In the genomic region with DNA sequence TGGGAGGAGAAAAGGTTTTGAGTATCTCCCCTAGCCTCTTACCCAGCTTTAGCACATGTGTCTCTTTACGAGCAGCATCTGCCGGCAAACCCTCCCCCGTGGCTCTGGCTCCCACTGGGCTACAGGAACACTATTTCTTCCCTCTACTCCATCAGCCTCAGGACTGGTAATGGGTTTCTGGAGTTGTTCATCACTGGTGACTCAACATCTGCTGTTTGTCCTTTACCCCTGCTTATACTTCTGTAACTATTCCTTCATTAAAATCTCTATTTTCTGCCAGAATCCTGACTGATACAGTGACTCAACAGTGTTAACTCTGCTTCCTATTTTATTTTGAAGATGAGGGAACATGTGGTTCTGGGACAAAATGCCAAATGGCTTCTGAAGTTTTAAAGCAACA, we compare ENCODE assay signal across 17 cellular contexts.
DNase-seq lines count a peak whose midpoint lies in the region; ATAC-seq and TF ChIP-seq lines count a peak whose summit lies in the region.
"Had no signal": no experiment of that assay in that cellular context is flagged by ENCODE, and none has a peak within 500 bp of the region (broad histone marks: within the 10 kb centered on the region; RNA-seq: fewer than 3 reads in every experiment).

No MANE protein-coding gene starts in this region.

- H3K4me1 ChIP-seq in left lung = no peaks in the 10 kb centered on the region
- H3K4me1 ChIP-seq in uterus = no peaks in the 10 kb centered on the region

- H3K36me3 Mint-ChIP-seq in natural killer cell treated with Interleukin-12 subunit alpha and Interleukin-12 subunit beta and Interleukin-15 and Interleukin-18, amount 100 ng/mL, for 72 hours = no peaks in the 10 kb centered on the region

- H3K27me3 ChIP-seq in left lung (no peaks in the 10 kb centered on the region), uterus (no peaks in the 10 kb centered on the region)
- H3K27me3 ChIP-seq: tibial artery had no signal

- ATAC-seq in left lung = peak; percentile 66
- no peak for ATAC-seq in natural killer cell treated with Interleukin-12 subunit alpha and Interleukin-12 subunit beta and Interleukin-15 and Interleukin-18, amount 100 ng/mL, for 72 hours
- ATAC-seq: GM12878 had no signal

- no peaks in the 10 kb centered on the region for H3K27me3 Mint-ChIP-seq in natural killer cell treated with Interleukin-12 subunit alpha and Interleukin-12 subunit beta and Interleukin-15 and Interleukin-18, amount 100 ng/mL, for 72 hours

- intact Hi-C loops in left lung (cut with DNase I) = no loop called here
- intact Hi-C loops in uterus (cut with DNase I; ENCODE audit: low total_unique reads) = no loop called here

- peak; percentile 0 for DNase-seq in NCI-H446 treated with DMSO at 0.1 percent for 48 hours (lab: John Stamatoyannopoulos, UW)
- DNase-seq in NCI-H446 (lab: John Stamatoyannopoulos, UW) = no peak
- peak; percentile 93 for DNase-seq in brain pericyte (ENCODE audit: low read depth, low spot score)
- no peak for DNase-seq in left lung
- peak; percentile 57 to 61 for DNase-seq in uterus
- no peak for DNase-seq in natural killer cell treated with Interleukin-12 subunit alpha and Interleukin-12 subunit beta and Interleukin-15 and Interleukin-18, amount 100 ng/mL, for 72 hours (ENCODE audit: low spot score)
- DNase-seq in activated CD8-positive, alpha-beta memory T cell treated with anti-CD3 and anti-CD28 coated beads for 24 hours = no peak
- DNase-seq in NCI-H1048 (lab: John Stamatoyannopoulos, UW) = no peak
- DNase-seq: erythroblast, NCI-H1092, NCI-H510A treated with DMSO at 0.1 percent for 48 hours, RPMI8226, T-helper 2 cell, tibial artery had no signal

- H3K36me3 ChIP-seq in left lung = no peaks in the 10 kb centered on the region
- no peaks in the 10 kb centered on the region for H3K36me3 ChIP-seq in uterus
- H3K36me3 ChIP-seq: tibial artery had no signal

- H3K4me3 ChIP-seq in left lung (no peak overlapping the region), uterus (no peak overlapping the region)
- H3K4me3 ChIP-seq: GM12878, smooth muscle cell, tibial artery had no signal

- peaks cover 4% of the 10 kb centered on the region for H3K9me3 Mint-ChIP-seq in natural killer cell treated with Interleukin-12 subunit alpha and Interleukin-12 subunit beta and Interleukin-15 and Interleukin-18, amount 100 ng/mL, for 72 hours

- no peak for TF ChIP-seq POLR2A in uterus (IDR thresholded peaks at IDR 0.05)

- H3K4me3 Mint-ChIP-seq in natural killer cell treated with Interleukin-12 subunit alpha and Interleukin-12 subunit beta and Interleukin-15 and Interleukin-18, amount 100 ng/mL, for 72 hours = no peak overlapping the region

- no peaks in the 10 kb centered on the region for H3K4me1 Mint-ChIP-seq in natural killer cell treated with Interleukin-12 subunit alpha and Interleukin-12 subunit beta and Interleukin-15 and Interleukin-18, amount 100 ng/mL, for 72 hours (ENCODE audit: low read depth in 2 of 2)

- no peak overlapping the region for H3K27ac Mint-ChIP-seq in natural killer cell treated with Interleukin-12 subunit alpha and Interleukin-12 subunit beta and Interleukin-15 and Interleukin-18, amount 100 ng/mL, for 72 hours

- TF ChIP-seq CTCF in left lung (IDR thresholded peaks at IDR 0.05) (no peak), uterus (IDR thresholded peaks at IDR 0.05) (no peak)

- H3K27ac ChIP-seq in left lung (no peak overlapping the region), uterus (peak overlapping the region in 1 of 2 donors; percentile 63)
- H3K27ac ChIP-seq: 22Rv1 had no signal

- H3K9me3 ChIP-seq in left lung = no peaks in the 10 kb centered on the region
- H3K9me3 ChIP-seq in uterus = no peaks in the 10 kb centered on the region
- H3K9me3 ChIP-seq: tibial artery had no signal

Comparison
In these comparisons a context has a peak if more than half of its experiments do, and no peak if none do; other contexts are left out.
1. DNase-seq: peak in NCI-H446 treated with DMSO at 0.1 percent for 48 hours (single experiment), brain pericyte (single experiment) and uterus (2 of 2); none in NCI-H446 (0 of 2), left lung (0 of 2), natural killer cell treated with Interleukin-12 subunit alpha and Interleukin-12 subunit beta and Interleukin-15 and Interleukin-18, amount 100 ng/mL, for 72 hours (single experiment), activated CD8-positive, alpha-beta memory T cell treated with anti-CD3 and anti-CD28 coated beads for 24 hours (single experiment) and NCI-H1048 (single experiment).